ENCODE assay signal across 8 cellular contexts in the genomic region with DNA sequence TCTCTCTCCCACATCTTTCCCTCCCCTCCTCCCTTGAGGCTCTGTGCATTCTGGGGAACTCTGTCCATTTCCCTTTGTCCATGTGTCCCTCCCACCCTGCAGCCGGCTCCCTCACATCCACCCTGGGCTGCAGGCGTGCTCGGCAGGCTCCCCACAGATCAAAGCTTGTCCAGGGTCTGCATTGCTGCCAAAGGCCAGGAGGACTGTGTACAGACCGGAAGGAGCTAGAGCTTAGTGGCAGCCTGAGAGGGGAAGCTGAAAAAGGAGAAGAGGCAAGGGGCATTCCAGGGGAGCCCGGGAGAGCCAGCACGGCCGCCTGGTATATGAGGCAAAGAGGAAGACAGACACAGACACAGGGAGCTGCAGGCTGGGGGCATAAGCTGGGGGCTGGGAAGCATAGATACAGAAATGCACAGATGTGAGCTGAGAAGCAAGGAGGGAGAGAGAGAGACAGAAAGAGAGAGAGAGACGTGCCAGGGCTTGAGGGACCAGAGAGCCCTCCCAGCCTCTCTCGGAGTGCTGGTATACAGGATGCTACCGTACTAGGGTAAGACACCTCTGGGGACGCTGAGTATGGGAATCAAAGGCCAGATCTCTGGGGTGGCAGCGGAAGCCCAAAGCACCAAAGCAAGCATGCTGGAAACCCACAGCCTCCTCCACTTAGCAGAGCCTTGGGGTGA. TPM values are rescaled to one million over a fixed set of nuclear protein-coding genes. Genes with fewer than 3 reads are reported as not detected.
DNase-seq lines count a peak whose midpoint lies in the region; ATAC-seq, FAIRE-seq and TF ChIP-seq lines count a peak whose summit lies in the region.

No MANE protein-coding gene starts in this region.

- no peak for DNase-seq in GM12891 (ENCODE audit: insufficient read length, low spot score)
- peak; percentile 40 to 58 for DNase-seq in SJCRH30
- DNase-seq in colonic mucosa = no peak
- no peak for DNase-seq in coronary artery (ENCODE audit: low spot score)
- no peak for DNase-seq in RKO (ENCODE audit: low spot score)
- DNase-seq in DMS53 (lab: John Stamatoyannopoulos, UW) = no peak

- no peak overlapping the region for H3K27ac ChIP-seq in SJCRH30
- H3K27ac ChIP-seq in colonic mucosa = peak overlapping the region; percentile 44
- peak overlapping the region in 1 of 2 donors; percentile 43 for H3K27ac ChIP-seq in coronary artery

- TF ChIP-seq CTCF in colonic mucosa (IDR thresholded peaks at IDR 0.05) (no peak), coronary artery (IDR thresholded peaks at IDR 0.05) (no peak)

- H2AFZ ChIP-seq in neuron (ENCODE audit: low read depth, low read length) = peak overlapping the region; percentile 74

- ATAC-seq in GM21825 (IDR thresholded peaks at IDR 0.05; ENCODE audit: unreplicated experiment) = no peak

- H3K27me3 ChIP-seq in SJCRH30 = peaks cover 14% of the 10 kb centered on the region
- H3K27me3 ChIP-seq in colonic mucosa = no peaks in the 10 kb centered on the region
- H3K27me3 ChIP-seq in neuron (ENCODE audit: insufficient read depth, low read length) = no peaks in the 10 kb centered on the region

- H3K4me3 ChIP-seq in SJCRH30 = peak overlapping the region; percentile 24
- peak overlapping the region; percentile 30 for H3K4me3 ChIP-seq in colonic mucosa
- H3K4me3 ChIP-seq in neuron (ENCODE audit: low read length) = peak overlapping the region; percentile 17
- H3K4me3 ChIP-seq in coronary artery = no peak overlapping the region

- peak overlapping the region in 1 of 2 donors; percentile 3 for H3K9ac ChIP-seq in colonic mucosa (ENCODE audit: low read depth in 2 of 2, low read length in 2 of 2)

- H3K9me3 ChIP-seq in SJCRH30 (replicated peaks) (no peaks in the 10 kb centered on the region), colonic mucosa (no peaks in the 10 kb centered on the region), neuron (ENCODE audit: low read length) (no peaks in the 10 kb centered on the region)

- intact Hi-C loops in colonic mucosa (cut with DNase I) = no loop called here

- TF ChIP-seq POLR2A in GM12891 (IDR thresholded peaks at IDR 0.05; ENCODE audit: low read depth, low read length) = no peak

- FAIRE-seq in GM12891 (lab: Jason Lieb, UNC) = no peak

- H3K36me3 ChIP-seq in SJCRH30 (no peaks in the 10 kb centered on the region), colonic mucosa (no peaks in the 10 kb centered on the region), neuron (ENCODE audit: insufficient read depth, low read length) (no peaks in the 10 kb centered on the region)

- H3K4me1 ChIP-seq in SJCRH30 = peaks cover 4% of the 10 kb centered on the region; the same call in 1 of the 2 replicates
- no peaks in the 10 kb centered on the region for H3K4me1 ChIP-seq in colonic mucosa
- H3K4me1 ChIP-seq in neuron (ENCODE audit: insufficient read depth, low read length) = peaks cover 14% of the 10 kb centered on the region

TF ChIP-seq in GM12891, 5 proteins besides CTCF, POLR2A, EP300 and RAD21:
- no peak for TF ChIP-seq PAX5 (IDR thresholded peaks at IDR 0.05; ENCODE audit: insufficient read depth, low read length, severe bottlenecking)
- TF ChIP-seq SPI1 (IDR thresholded peaks at IDR 0.05; ENCODE audit: low read depth, low read length) = peak; percentile 57

RNA-seq across cellular contexts. Expression of gene CD4, which starts 3.3 kb away (rescaled TPM):
- polyA plus RNA-seq in GM12891 (2012; ENCODE audit: low read depth, missing spikeins) = 15.3 TPM
- total RNA-seq in SJCRH30 (2014; rRNA removed; shearing (Covaris generic)) = not detected in 2 replicates
- total RNA-seq in colonic mucosa = 10 to 100 TPM in 1 of 2 donors, 1 to 10 TPM in 1; 6.2 to 13.4 TPM

RNA-seq across cellular contexts. Expression of gene LAG3, which starts 20.3 kb away (rescaled TPM):
- polyA plus RNA-seq in GM12891 (2012; ENCODE audit: low read depth, missing spikeins) = 1.4 TPM
- 0.16 TPM in 1 of 2 replicates, not detected in the other for total RNA-seq in SJCRH30 (2014; rRNA removed; shearing (Covaris generic))
- 1 to 10 TPM; 1.0 to 1.2 TPM for total RNA-seq in colonic mucosa

RNA-seq across cellular contexts. Expression of gene PTMS, which starts 26.5 kb away (rescaled TPM):
- 58.6 TPM for polyA plus RNA-seq in GM12891 (2012; ENCODE audit: low read depth, missing spikeins)
- 84.2 and 89.9 TPM in 2 replicates for total RNA-seq in SJCRH30 (2014; rRNA removed; shearing (Covaris generic))
- 100 to 1,000 TPM; 169 to 182 TPM for total RNA-seq in colonic mucosa

RNA-seq across cellular contexts. Expression of gene GPR162, which starts 29.0 kb away (rescaled TPM):
- 0.18 TPM for polyA plus RNA-seq in GM12891 (2012; ENCODE audit: low read depth, missing spikeins)
- total RNA-seq in SJCRH30 (2014; rRNA removed; shearing (Covaris generic)) = 2.2 and 3.5 TPM in 2 replicates
- 1 to 10 TPM; 1.9 to 2.7 TPM for total RNA-seq in colonic mucosa

RNA-seq across cellular contexts. Expression of gene P3H3, which starts 35.5 kb away (rescaled TPM):
- 0.63 TPM for polyA plus RNA-seq in GM12891 (2012; ENCODE audit: low read depth, missing spikeins)
- 13.7 and 19.3 TPM in 2 replicates for total RNA-seq in SJCRH30 (2014; rRNA removed; shearing (Covaris generic))
- 1 to 10 TPM; 4.4 to 5.3 TPM for total RNA-seq in colonic mucosa

Comparison
In these comparisons a context has a peak if more than half of its experiments do, and no peak if none do; other contexts are left out.
1. DNase-seq: peak in SJCRH30 (2 of 2); none in GM12891 (single experiment), colonic mucosa (single experiment), coronary artery (single experiment), RKO (single experiment) and DMS53 (single experiment).